In genomic region chr5:137657073-137657472, GRCh38 we compare ENCODE assay signal across 26 cellular contexts.
"Had no signal": no experiment of that assay in that cellular context is flagged by ENCODE, and none has a peak within 500 bp of the region (broad histone marks: within the 10 kb centered on the region; RNA-seq: fewer than 3 reads in every experiment).

No MANE protein-coding gene starts in this region.

- H3K27me3 Mint-ChIP-seq: activated B cell treated with CpG ODN at 0.5 μM for 24 hours; activated CD4-positive, alpha-beta memory T cell treated with anti-CD3 and anti-CD28 coated beads, Interleukin-2, amount 10 ng/mL, durations not matched to agents 7 days and 5 days; activated naive CD8-positive, alpha-beta T cell treated with anti-CD3 and anti-CD28 coated beads, Interleukin-2, amount 10 ng/mL, durations not matched to agents 7 days and 5 days; activated T-cell treated with anti-CD3 and anti-CD28 coated beads, Interleukin-2, amount 50 U/mL, for 24 hours; brain had no signal

- H3K27me3 ChIP-seq: ascending aorta, breast epithelium, cardiac muscle cell, colonic mucosa had no signal

- H3K36me3 Mint-ChIP-seq: activated naive CD4-positive, alpha-beta T cell treated with anti-CD3 and anti-CD28 coated beads, Interleukin-2, amount 50 U/mL, for 72 hours had no signal

- H3K27ac Mint-ChIP-seq: activated B cell treated with CpG ODN at 0.5 μM for 24 hours; activated CD4-positive, alpha-beta memory T cell treated with anti-CD3 and anti-CD28 coated beads, Interleukin-2, amount 10 ng/mL, durations not matched to agents 7 days and 5 days; activated naive CD8-positive, alpha-beta T cell treated with anti-CD3 and anti-CD28 coated beads, Interleukin-2, amount 10 ng/mL, durations not matched to agents 7 days and 5 days; activated T-cell treated with anti-CD3 and anti-CD28 coated beads, Interleukin-2, amount 50 U/mL, for 24 hours; activated T-cell treated with anti-CD3 and anti-CD28 coated beads, Interleukin-2, amount 50 U/mL, for 72 hours; brain had no signal

- H3K36me3 ChIP-seq: breast epithelium, cardiac muscle cell, colonic mucosa, WERI-Rb-1 had no signal

- DNase-seq: activated B cell treated with CpG ODN at 0.5 μM for 24 hours; activated CD4-positive, alpha-beta memory T cell treated with anti-CD3 and anti-CD28 coated beads, Interleukin-2, amount 10 ng/mL, durations not matched to agents 7 days and 5 days; activated CD4-positive, alpha-beta T cell treated with anti-CD3 and anti-CD28 coated beads for 48 hours; activated CD8-positive, alpha-beta memory T cell treated with anti-CD3 and anti-CD28 coated beads, Interleukin-2, amount 50 U/mL, for 48 hours; activated effector memory CD4-positive, alpha-beta T cell treated with Interleukin-2 at 50 U/mL for 16 hours; activated gamma-delta T cell treated with Interleukin-2 at 50 U/mL for 16 hours; activated naive CD4-positive, alpha-beta T cell treated with Interleukin-2 at 50 U/mL for 16 hours; activated naive CD8-positive, alpha-beta T cell treated with anti-CD3 and anti-CD28 coated beads, Interleukin-2, amount 10 ng/mL, durations not matched to agents 7 days and 5 days; activated T-cell treated with anti-CD3 and anti-CD28 coated beads for 4 hours; activated T-cell treated with anti-CD3 and anti-CD28 coated beads, Interleukin-2, amount 50 U/mL, for 24 hours; activated T-cell treated with anti-CD3 and anti-CD28 coated beads, Interleukin-2, amount 50 U/mL, for 72 hours; central memory CD4-positive, alpha-beta T cell; cerebellar nuclear complex; colonic mucosa; effector CD8-positive, alpha-beta T cell; foreskin fibroblast; head of caudate nucleus; T-helper 2 cell; WERI-Rb-1 had no signal

- H3K4me3 ChIP-seq: ascending aorta, breast epithelium, cardiac muscle cell, colonic mucosa had no signal

- ATAC-seq: activated CD4-positive, CD25-positive, alpha-beta regulatory T cell treated with anti-CD3 and anti-CD28 coated beads, Interleukin-2, amount 50 U/mL, for 24 hours; activated naive CD4-positive, alpha-beta T cell treated with anti-CD3 and anti-CD28 coated beads, Interleukin-2, amount 50 U/mL, for 72 hours; activated T-cell treated with anti-CD3 and anti-CD28 coated beads, Interleukin-2, amount 50 U/mL, for 72 hours had no signal

- H3K4me1 ChIP-seq: breast epithelium, colonic mucosa had no signal

- H3K27ac ChIP-seq: ascending aorta, breast epithelium, cardiac muscle cell, colonic mucosa, epithelial cell of prostate, WERI-Rb-1 had no signal

- H3K4me3 Mint-ChIP-seq: activated B cell treated with CpG ODN at 0.5 μM for 24 hours; activated CD4-positive, alpha-beta memory T cell treated with anti-CD3 and anti-CD28 coated beads, Interleukin-2, amount 10 ng/mL, durations not matched to agents 7 days and 5 days; activated naive CD8-positive, alpha-beta T cell treated with anti-CD3 and anti-CD28 coated beads, Interleukin-2, amount 10 ng/mL, durations not matched to agents 7 days and 5 days; activated T-cell treated with anti-CD3 and anti-CD28 coated beads, Interleukin-2, amount 50 U/mL, for 24 hours; activated T-cell treated with anti-CD3 and anti-CD28 coated beads, Interleukin-2, amount 50 U/mL, for 72 hours; brain had no signal

- H3K9me3 Mint-ChIP-seq: activated B cell treated with CpG ODN at 0.5 μM for 24 hours; activated CD4-positive, alpha-beta memory T cell treated with anti-CD3 and anti-CD28 coated beads, Interleukin-2, amount 10 ng/mL, durations not matched to agents 7 days and 5 days; activated naive CD4-positive, alpha-beta T cell treated with anti-CD3 and anti-CD28 coated beads, Interleukin-2, amount 50 U/mL, for 72 hours; activated naive CD8-positive, alpha-beta T cell treated with anti-CD3 and anti-CD28 coated beads, Interleukin-2, amount 10 ng/mL, durations not matched to agents 7 days and 5 days; activated T-cell treated with anti-CD3 and anti-CD28 coated beads, Interleukin-2, amount 50 U/mL, for 24 hours; activated T-cell treated with anti-CD3 and anti-CD28 coated beads, Interleukin-2, amount 50 U/mL, for 72 hours; brain had no signal
